ENCODE assay signal across 20 cellular contexts in genomic region chr1:89484097-89485038, GRCh38. TPM values are rescaled to one million over a fixed set of nuclear protein-coding genes. Genes with fewer than 3 reads are reported as not detected.
A peak's percentile ranks its signal among the peaks of the same experiment; 100 is the strongest.
DNase-seq lines count a peak whose midpoint lies in the region; ATAC-seq, FAIRE-seq and TF ChIP-seq lines count a peak whose summit lies in the region.
"Had no signal": no experiment of that assay in that cellular context is flagged by ENCODE, and none has a peak within 500 bp of the region (broad histone marks: within the 10 kb centered on the region; RNA-seq: fewer than 3 reads in every experiment).

No MANE protein-coding gene starts in this region.

- no peak overlapping the region for H2AFZ ChIP-seq in trophoblast cell (ENCODE audit: insufficient read depth, low read length, poor library complexity)
- H2AFZ ChIP-seq: GM23248 had no signal

- no peak overlapping the region for H3K27ac ChIP-seq in pancreas
- H3K27ac ChIP-seq in trophoblast cell (ENCODE audit: low read depth, low read length) = no peak overlapping the region
- H3K27ac ChIP-seq: coronary artery, GM23248, lower lobe of right lung, testis had no signal

- no peak overlapping the region for H2BK5ac ChIP-seq in trophoblast cell (ENCODE audit: low read depth, low read length, poor library complexity)

- no peak overlapping the region for H3K14ac ChIP-seq in trophoblast cell (ENCODE audit: low read length)

- no peak overlapping the region for H4K91ac ChIP-seq in trophoblast cell (ENCODE audit: low read depth, low read length)

- TF ChIP-seq CTCF in pancreas (IDR thresholded peaks at IDR 0.05) = no peak

- intact Hi-C loops in activated CD4-positive, alpha-beta T cell treated with anti-CD3 and anti-CD28 coated beads for 36 hours (cut with DNase I, micrococcal nuclease) = loop anchor here in 1 of 2 experiments (5.0 kb wide), 2 partner anchors 33 to 128 kb away; no protein-coding TSS in a partner anchor
- intact Hi-C loops in pancreas (cut with DNase I) = loop anchor here in 2 of 3 donors (5.0 to 10.0 kb wide), 3 partner anchors 113 to 280 kb away; no protein-coding TSS in a partner anchor

- H3K9me3 Mint-ChIP-seq in activated CD4-positive, alpha-beta T cell treated with anti-CD3 and anti-CD28 coated beads for 36 hours (ENCODE audit: low read depth) = peaks cover 3% of the 10 kb centered on the region

- H3K27ac Mint-ChIP-seq in activated CD4-positive, alpha-beta T cell treated with anti-CD3 and anti-CD28 coated beads for 36 hours = no peak overlapping the region
- H3K27ac Mint-ChIP-seq: activated B cell treated with CpG ODN at 0.5 μM for 24 hours; activated T-cell treated with anti-CD3 and anti-CD28 coated beads, Interleukin-2, amount 50 U/mL, for 72 hours; CD4-positive, CD25-positive, alpha-beta regulatory T cell; T-cell had no signal

- H3K36me3 Mint-ChIP-seq in activated CD4-positive, alpha-beta T cell treated with anti-CD3 and anti-CD28 coated beads for 36 hours (ENCODE audit: low read depth) = no peaks in the 10 kb centered on the region
- H3K36me3 Mint-ChIP-seq: T-cell had no signal

- no peaks in the 10 kb centered on the region for H3K79me1 ChIP-seq in trophoblast cell (ENCODE audit: low read length)

- H3K4me1 ChIP-seq in pancreas (no peaks in the 10 kb centered on the region), trophoblast cell (ENCODE audit: control insufficient read depth in 1 of 2, insufficient read depth in 2 of 2, low read length in 2 of 2) (peaks cover 2 to 5% of the 10 kb centered on the region in 2 experiments)

- H2BK120ac ChIP-seq in trophoblast cell (ENCODE audit: insufficient read depth, low read length, poor library complexity) = no peak overlapping the region

- no peak overlapping the region for H3K4ac ChIP-seq in trophoblast cell (ENCODE audit: low read depth, low read length)

- H3K4me1 Mint-ChIP-seq in activated CD4-positive, alpha-beta T cell treated with anti-CD3 and anti-CD28 coated beads for 36 hours = peaks cover 31% of the 10 kb centered on the region
- H3K4me1 Mint-ChIP-seq: activated B cell treated with CpG ODN at 0.5 μM for 24 hours had no signal

- no peaks in the 10 kb centered on the region for H3K36me3 ChIP-seq in pancreas
- H3K36me3 ChIP-seq in trophoblast cell (ENCODE audit: control insufficient read depth in 1 of 2, insufficient read depth in 2 of 2, low read length in 2 of 2) = no peaks in the 10 kb centered on the region
- H3K36me3 ChIP-seq: lower lobe of right lung had no signal

- H3K4me3 ChIP-seq in pancreas = no peak overlapping the region
- H3K4me3 ChIP-seq in trophoblast cell (ENCODE audit: low read depth, low read length) = no peak overlapping the region
- H3K4me3 ChIP-seq: coronary artery, GM23248, lower lobe of right lung, testis had no signal

- no peak overlapping the region for H3K18ac ChIP-seq in trophoblast cell (ENCODE audit: low read length)

- CTCF ChIA-PET in activated CD4-positive, alpha-beta T cell treated with anti-CD3 and anti-CD28 coated beads for 36 hours (lab: Charles Lee) = interaction anchor here (0.6 to 5.7 kb wide), 45 partner anchors 10 to 526 kb away, joined by 3 to 45 read pairs (median 4); partner anchors contain the start of gene LRRC8C

- H3K23ac ChIP-seq in trophoblast cell (ENCODE audit: low read length) = no peak overlapping the region

- no peak for DNase-seq in activated CD4-positive, alpha-beta T cell treated with anti-CD3 and anti-CD28 coated beads for 36 hours
- no peak for DNase-seq in activated CD4-positive, alpha-beta T cell treated with anti-CD3 and anti-CD28 coated beads for 48 hours
- DNase-seq in LHCN-M2 (ENCODE audit: low read depth) = peak; percentile 35
- peak; percentile 75 for DNase-seq in OCI-M1 (lab: John Stamatoyannopoulos, UW)
- no peak for DNase-seq in pancreas
- no peak for DNase-seq in trophoblast cell
- DNase-seq: activated B cell treated with CpG ODN at 0.5 μM for 24 hours; activated T-cell treated with anti-CD3 and anti-CD28 coated beads, Interleukin-2, amount 50 U/mL, for 72 hours; CD4-positive, CD25-positive, alpha-beta regulatory T cell; GM23248; lower lobe of right lung; NCI-H1436; NCI-H748 treated with DMSO at 0.1 percent for 48 hours; retina; T-cell; testis had no signal

- H3K27me3 ChIP-seq in pancreas = no peaks in the 10 kb centered on the region
- H3K27me3 ChIP-seq in trophoblast cell (ENCODE audit: insufficient read depth, low read length) = no peaks in the 10 kb centered on the region
- H3K27me3 ChIP-seq: testis had no signal

- no peak overlapping the region for H3K4me3 Mint-ChIP-seq in activated CD4-positive, alpha-beta T cell treated with anti-CD3 and anti-CD28 coated beads for 36 hours
- H3K4me3 Mint-ChIP-seq: activated B cell treated with CpG ODN at 0.5 μM for 24 hours; activated T-cell treated with anti-CD3 and anti-CD28 coated beads, Interleukin-2, amount 50 U/mL, for 72 hours; CD4-positive, CD25-positive, alpha-beta regulatory T cell; T-cell had no signal

- H3K79me2 ChIP-seq in trophoblast cell (ENCODE audit: control insufficient read depth, insufficient read depth, low read length, poor library complexity) = no peaks in the 10 kb centered on the region

- H2BK12ac ChIP-seq in trophoblast cell (ENCODE audit: low read length) = no peak overlapping the region

- no peak overlapping the region for H3K4me2 ChIP-seq in trophoblast cell (ENCODE audit: low read length)

- FAIRE-seq in pancreas (lab: Jason Lieb, UNC) = peak; percentile 43
- FAIRE-seq: islet of Langerhans had no signal

- no peak overlapping the region for H4K8ac ChIP-seq in trophoblast cell (ENCODE audit: low read depth, low read length)

- no peak overlapping the region for H2AK5ac ChIP-seq in trophoblast cell (ENCODE audit: low read length)

- H4K12ac ChIP-seq in trophoblast cell (ENCODE audit: low read depth, low read length) = no peak overlapping the region

- H3K27me3 Mint-ChIP-seq in activated CD4-positive, alpha-beta T cell treated with anti-CD3 and anti-CD28 coated beads for 36 hours = no peaks in the 10 kb centered on the region

- H3K9me3 ChIP-seq in pancreas = no peaks in the 10 kb centered on the region
- H3K9me3 ChIP-seq in trophoblast cell (ENCODE audit: insufficient read depth, low read depth, low read length) = peaks cover 3% of the 10 kb centered on the region
- H3K9me3 ChIP-seq: testis had no signal

- WGBS in pancreas, 2 donors = 54 to 56% methylated on average over 3 of the region's 3 CpGs
- WGBS in trophoblast cell (ENCODE audit: extremely low coverage, insufficient coverage, insufficient read length) = no CpG with 5 or more reads among the region's 3 CpGs

- no peak overlapping the region for H3K9ac ChIP-seq in trophoblast cell (ENCODE audit: low read length)
- H3K9ac ChIP-seq: GM23248 had no signal

- POLR2A ChIA-PET in activated CD4-positive, alpha-beta T cell treated with anti-CD3 and anti-CD28 coated beads for 36 hours (lab: Charles Lee) = no interaction called here

- ATAC-seq in activated CD4-positive, alpha-beta T cell treated with anti-CD3 and anti-CD28 coated beads for 36 hours = peak; percentile 40
- ATAC-seq in pancreas = no peak
- no peak for ATAC-seq in HG02884 (IDR thresholded peaks at IDR 0.05; ENCODE audit: unreplicated experiment)
- ATAC-seq in GM18868 (IDR thresholded peaks at IDR 0.05; ENCODE audit: unreplicated experiment) = no peak

RNA-seq across cellular contexts. Expression of gene LRRC8B, which starts 40.3 kb away (rescaled TPM):
- 10 to 100 TPM; 38.9 to 41.5 TPM for total RNA-seq in activated CD4-positive, alpha-beta T cell treated with anti-CD3 and anti-CD28 coated beads for 36 hours
- total RNA-seq in LHCN-M2 (2014; rRNA removed) = 5.7 and 6.0 TPM in 2 replicates
- polyA plus RNA-seq in LHCN-M2 (2012) = 0.62 TPM
- total RNA-seq in pancreas = 10 to 100 TPM in 2 of 6 donors, 1 to 10 TPM in 4; 5.9 to 14.2 (median 8.3) TPM
- polyA plus RNA-seq in pancreas = 1 to 10 TPM; 1.7 to 3.1 TPM
- 6.5 and 6.7 TPM in 2 replicates for polyA plus RNA-seq in trophoblast cell (2013)

Comparison
In these comparisons a context has a peak if more than half of its experiments do, and no peak if none do; other contexts are left out.
1. DNase-seq: peak in LHCN-M2 (single experiment) and OCI-M1 (single experiment); none in activated CD4-positive, alpha-beta T cell treated with anti-CD3 and anti-CD28 coated beads for 36 hours (single experiment), activated CD4-positive, alpha-beta T cell treated with anti-CD3 and anti-CD28 coated beads for 48 hours (single experiment), pancreas (0 of 6) and trophoblast cell (0 of 2).